ENCODE assay signal across 16 cellular contexts in genomic region chr14:67999290-67999689, GRCh38.
DNase-seq lines count a peak whose midpoint lies in the region; ATAC-seq and TF ChIP-seq lines count a peak whose summit lies in the region.
"Had no signal": no experiment of that assay in that cellular context is flagged by ENCODE, and none has a peak within 500 bp of the region (broad histone marks: within the 10 kb centered on the region; RNA-seq: fewer than 3 reads in every experiment).

No MANE protein-coding gene starts in this region.

- no peak overlapping the region for H3K4me3 Mint-ChIP-seq in naive thymus-derived CD8-positive, alpha-beta T cell
- no peak overlapping the region for H3K4me3 Mint-ChIP-seq in WTC11
- H3K4me3 Mint-ChIP-seq: activated CD4-positive, alpha-beta memory T cell treated with anti-CD3 and anti-CD28 coated beads for 36 hours had no signal

- H3K4me1 Mint-ChIP-seq in naive thymus-derived CD8-positive, alpha-beta T cell, result peaks cover 0 to 5% (median 3%) of the 10 kb centered on the region in 4 donors
- no peaks in the 10 kb centered on the region for H3K4me1 Mint-ChIP-seq in WTC11

- TF ChIP-seq CTCF in fibroblast of mammary gland (conservative IDR thresholded peaks at IDR 0.05; ENCODE audit: control insufficient read depth, insufficient read depth, low read depth, low read length) (no peak), WTC11 (IDR thresholded peaks at IDR 0.05) (no peak)

- H3K4me3 ChIP-seq in fibroblast of mammary gland (ENCODE audit: control insufficient read depth, low read depth, low read length), result no peak overlapping the region
- H3K4me3 ChIP-seq: BLaER1 treated with 17β-estradiol and CSF1 and Interleukin-3, amounts not matched to agents 10 nM and 100 nM had no signal

- intact Hi-C loops in posterior cingulate gyrus (cut with DNase I), result no loop called here

- no peaks in the 10 kb centered on the region for H3K27me3 Mint-ChIP-seq in naive thymus-derived CD8-positive, alpha-beta T cell
- H3K27me3 Mint-ChIP-seq in WTC11 (ENCODE audit: low read depth), result no peaks in the 10 kb centered on the region
- H3K27me3 Mint-ChIP-seq: activated CD4-positive, alpha-beta memory T cell treated with anti-CD3 and anti-CD28 coated beads for 36 hours had no signal

- H3K36me3 Mint-ChIP-seq in naive thymus-derived CD8-positive, alpha-beta T cell, result peaks cover 0 to 11% (median 10%) of the 10 kb centered on the region in 3 donors
- 0 out of 2 replicates have a peak, but pooled peaks cover 6% of the 10 kb centered on the region for H3K36me3 Mint-ChIP-seq in WTC11

- H3K27ac Mint-ChIP-seq in naive thymus-derived CD8-positive, alpha-beta T cell, result peak overlapping the region in 1 of 10 donors; percentile 44
- no peak overlapping the region for H3K27ac Mint-ChIP-seq in WTC11
- H3K27ac Mint-ChIP-seq: activated CD4-positive, alpha-beta memory T cell treated with anti-CD3 and anti-CD28 coated beads for 36 hours had no signal

- peak; percentile 74 for DNase-seq in ELR (ENCODE audit: low read depth)
- DNase-seq in SK-MEL-5 (ENCODE audit: low read depth, low spot score), result peak; percentile 19
- DNase-seq in fibroblast of mammary gland (ENCODE audit: low read depth), result peak; percentile 53
- DNase-seq in renal cortical epithelial cell (ENCODE audit: low read depth), result peak; percentile 46
- DNase-seq in posterior cingulate gyrus, result no peak
- DNase-seq in naive thymus-derived CD8-positive, alpha-beta T cell, result no peak
- no peak for DNase-seq in stimulated activated CD4-positive, alpha-beta T cell treated with anti-CD3 and anti-CD28 coated beads, Interleukin-12 subunit alpha, Interleukin-12 subunit beta, amount 100 ng/mL, for 4 hours
- no peak for DNase-seq in WTC11 (ENCODE audit: low spot score)
- DNase-seq: activated CD4-positive, alpha-beta memory T cell treated with anti-CD3 and anti-CD28 coated beads for 36 hours; aorta; KBM-7; NCI-H146; NCI-H524 treated with DMSO at 0.1 percent for 48 hours; stimulated activated CD4-positive, alpha-beta T cell treated with anti-CD3 and anti-CD28 coated beads, Interleukin-2, amount 100 ng/mL, for 48 hours; T-helper 9 cell had no signal

- H3K9me3 Mint-ChIP-seq in naive thymus-derived CD8-positive, alpha-beta T cell, result peaks cover 0 to 4% (median 0%) of the 10 kb centered on the region in 9 donors
- H3K9me3 Mint-ChIP-seq in WTC11, result peaks cover 14% of the 10 kb centered on the region; the same call in 1 of the 2 replicates

- in situ Hi-C loops in SK-MEL-5 (cut with HindIII; ENCODE audit: low pct_unique_long_range_greater_than_20kb, low sequenced_read_pairs), result no loop called here

- CTCF ChIA-PET in WTC11 (lab: Charles Lee), result no interaction called here

- POLR2A ChIA-PET in naive thymus-derived CD8-positive, alpha-beta T cell (lab: Charles Lee), result no interaction called here
- POLR2A ChIA-PET in WTC11 (lab: Charles Lee), result no interaction called here

- no peak for ATAC-seq in naive thymus-derived CD8-positive, alpha-beta T cell
- ATAC-seq in WTC11, result no peak

TF ChIP-seq in WTC11, 78 proteins besides CTCF, POLR2A, EP300 and RAD21:
- TF ChIP-seq RELA (CRISPR knock-in tag; IDR thresholded peaks at IDR 0.05; ENCODE audit: borderline replicate concordance) (no peak), ZSCAN18 (CRISPR knock-in tag; IDR thresholded peaks at IDR 0.05) (no peak), ZNF671 (CRISPR knock-in tag; IDR thresholded peaks at IDR 0.05) (no peak)

Comparison
In these comparisons a context has a peak if more than half of its experiments do, and no peak if none do; other contexts are left out.
1. DNase-seq: peak in ELR (single experiment), SK-MEL-5 (single experiment), fibroblast of mammary gland (single experiment) and renal cortical epithelial cell (single experiment); none in posterior cingulate gyrus (0 of 10), naive thymus-derived CD8-positive, alpha-beta T cell (0 of 10), stimulated activated CD4-positive, alpha-beta T cell treated with anti-CD3 and anti-CD28 coated beads, Interleukin-12 subunit alpha, Interleukin-12 subunit beta, amount 100 ng/mL, for 4 hours (single experiment) and WTC11 (single experiment).